1 cellular context compared by ENCODE assay signal in the genomic region with DNA sequence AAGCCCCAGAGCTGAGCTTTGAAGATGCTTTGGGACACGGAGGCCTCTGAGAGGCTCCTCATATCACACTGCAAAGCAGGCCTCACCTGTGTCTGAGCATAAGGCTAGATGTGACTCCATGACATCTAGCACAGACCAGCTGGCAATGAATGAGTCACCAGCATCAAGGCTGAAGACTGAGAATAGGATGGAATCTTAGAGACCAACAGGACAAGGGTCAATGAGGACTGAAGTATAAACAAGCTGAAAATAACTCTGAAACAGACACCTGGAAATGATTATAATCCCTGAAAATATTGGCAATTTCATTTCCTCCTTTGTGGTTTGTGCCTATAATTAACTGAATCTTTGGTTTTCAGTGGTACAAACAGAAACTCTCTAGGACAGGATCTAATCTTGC.
TF ChIP-seq lines count a peak whose summit lies in the region.

No MANE protein-coding gene starts in this region.

TF ChIP-seq in A549, 52 proteins besides CTCF, POLR2A, EP300 and RAD21:
- TF ChIP-seq MYC (IDR thresholded peaks at IDR 0.05; ENCODE audit: borderline replicate concordance, low read length) (no peak), RNF2 (IDR thresholded peaks at IDR 0.05; ENCODE audit: borderline replicate concordance, low read depth) (no peak), RFX5 (IDR thresholded peaks at IDR 0.05) (no peak), CBX8 (IDR thresholded peaks at IDR 0.05) (no peak), CHD2 (IDR thresholded peaks at IDR 0.05; ENCODE audit: low read length, partially characterized antibody) (no peak)
- TF ChIP-seq, protein P1, sequence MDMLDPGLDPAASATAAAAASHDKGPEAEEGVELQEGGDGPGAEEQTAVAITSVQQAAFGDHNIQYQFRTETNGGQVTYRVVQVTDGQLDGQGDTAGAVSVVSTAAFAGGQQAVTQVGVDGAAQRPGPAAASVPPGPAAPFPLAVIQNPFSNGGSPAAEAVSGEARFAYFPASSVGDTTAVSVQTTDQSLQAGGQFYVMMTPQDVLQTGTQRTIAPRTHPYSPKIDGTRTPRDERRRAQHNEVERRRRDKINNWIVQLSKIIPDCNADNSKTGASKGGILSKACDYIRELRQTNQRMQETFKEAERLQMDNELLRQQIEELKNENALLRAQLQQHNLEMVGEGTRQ (IDR thresholded peaks at IDR 0.05), result no peak
- TF ChIP-seq, protein P2, sequence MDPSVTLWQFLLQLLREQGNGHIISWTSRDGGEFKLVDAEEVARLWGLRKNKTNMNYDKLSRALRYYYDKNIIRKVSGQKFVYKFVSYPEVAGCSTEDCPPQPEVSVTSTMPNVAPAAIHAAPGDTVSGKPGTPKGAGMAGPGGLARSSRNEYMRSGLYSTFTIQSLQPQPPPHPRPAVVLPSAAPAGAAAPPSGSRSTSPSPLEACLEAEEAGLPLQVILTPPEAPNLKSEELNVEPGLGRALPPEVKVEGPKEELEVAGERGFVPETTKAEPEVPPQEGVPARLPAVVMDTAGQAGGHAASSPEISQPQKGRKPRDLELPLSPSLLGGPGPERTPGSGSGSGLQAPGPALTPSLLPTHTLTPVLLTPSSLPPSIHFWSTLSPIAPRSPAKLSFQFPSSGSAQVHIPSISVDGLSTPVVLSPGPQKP (IDR thresholded peaks at IDR 0.05; ENCODE audit: low read depth, low read length), result no peak
